8 cellular contexts compared by ENCODE assay signal in genomic region chr6:25312703-25313102, GRCh38. TPM values are rescaled to one million over a fixed set of nuclear protein-coding genes. Genes with fewer than 3 reads are reported as not detected.
DNase-seq lines count a peak whose midpoint lies in the region; ATAC-seq and TF ChIP-seq lines count a peak whose summit lies in the region.
"Had no signal": no experiment of that assay in that cellular context is flagged by ENCODE, and none has a peak within 500 bp of the region (broad histone marks: within the 10 kb centered on the region; RNA-seq: fewer than 3 reads in every experiment).

No MANE protein-coding gene starts in this region.

- H3T11ph ChIP-seq in H9 (ENCODE audit: low read length) = no peak overlapping the region

- no peak overlapping the region for H3K23ac ChIP-seq in H9 (ENCODE audit: insufficient read length, low read depth, low read length)

- no peak overlapping the region for H3K4me2 ChIP-seq in H9 (ENCODE audit: insufficient read depth, insufficient read length, low read length)

- no peak overlapping the region for H2BK5ac ChIP-seq in H9 (ENCODE audit: insufficient read length, low read length)

- DNase-seq in H9 (no peak), SK-N-MC (ENCODE audit: low read depth, low spot score) (no peak), foreskin fibroblast (peak; percentile 52 to 76), stromal cell of bone marrow (ENCODE audit: low read depth) (peak; percentile 50), GM13977 (ENCODE audit: low spot score) (no peak)

- H3K4me3 ChIP-seq in SK-N-MC (peak overlapping the region; percentile 30), foreskin fibroblast (ENCODE audit: low read depth in 1 of 2, low read length in 2 of 2) (peak overlapping the region in 1 of 2 donors; percentile 19)

- H2BK15ac ChIP-seq in H9 (ENCODE audit: low read depth, low read length) = no peak overlapping the region

- H3K79me1 ChIP-seq in H9 (ENCODE audit: insufficient read depth, low read depth, low read length, poor library complexity, severe bottlenecking) = no peaks in the 10 kb centered on the region

- H2BK120ac ChIP-seq in H9 (ENCODE audit: low read depth, low read length, poor library complexity, severe bottlenecking) = no peak overlapping the region

- WGBS in H9 (ENCODE audit: extremely low coverage, insufficient read length, low lambda C conversion rate) = no CpG with 5 or more reads among the region's 2 CpGs

- no peak overlapping the region for H3K56ac ChIP-seq in H9 (ENCODE audit: insufficient read length, low read depth, low read length)

- no peak overlapping the region for H4K5ac ChIP-seq in H9 (ENCODE audit: insufficient read length, low read depth, low read length)

- H3K27me3 Mint-ChIP-seq in H9 (ENCODE audit: low read depth) = no peaks in the 10 kb centered on the region

- H3K9ac ChIP-seq in H9 (ENCODE audit: extremely low read depth, insufficient read length, low read length) (no peak overlapping the region), SK-N-MC (ENCODE audit: insufficient read length) (no peak overlapping the region)

- ATAC-seq in HG03565 (IDR thresholded peaks at IDR 0.05; ENCODE audit: unreplicated experiment) = no peak
- ATAC-seq in GM21737 (IDR thresholded peaks at IDR 0.05; ENCODE audit: unreplicated experiment) = no peak

- H3K4me1 Mint-ChIP-seq in H9 = peaks cover 45 to 66% of the 10 kb centered on the region in 2 experiments

- no peaks in the 10 kb centered on the region for H3K9me3 Mint-ChIP-seq in H9
- H3K9me3 Mint-ChIP-seq: activated naive CD4-positive, alpha-beta T cell treated with anti-CD3 and anti-CD28 coated beads, Interleukin-2, amount 50 U/mL, for 72 hours had no signal

- H2AFZ ChIP-seq in H9 (ENCODE audit: low read length) = no peak overlapping the region

- H3K14ac ChIP-seq in H9 (ENCODE audit: insufficient read depth, low read length) = no peak overlapping the region

- no peak overlapping the region for H2AK5ac ChIP-seq in H9 (ENCODE audit: insufficient read length, low read length)

- no peaks in the 10 kb centered on the region for H3K36me3 ChIP-seq in SK-N-MC (ENCODE audit: insufficient read depth, low read length)

- H3K27ac Mint-ChIP-seq in H9 = peak overlapping the region in 2 of 3 experiments; percentile 22 to 67; a peak in 1 of 7 replicates
- H3K27ac Mint-ChIP-seq: activated naive CD4-positive, alpha-beta T cell treated with anti-CD3 and anti-CD28 coated beads, Interleukin-2, amount 50 U/mL, for 72 hours had no signal

- H4K8ac ChIP-seq in H9 (replicated peaks; ENCODE audit: insufficient read length, low read depth, low read length) = no peak overlapping the region

- TF ChIP-seq CTCF in H9 (conservative IDR thresholded peaks at IDR 0.05) (no peak), foreskin fibroblast (IDR thresholded peaks at IDR 0.05; ENCODE audit: low read depth, low read length) (peak; percentile 8), GM13977 (IDR thresholded peaks at IDR 0.05; ENCODE audit: extremely low read depth, insufficient read depth, missing control alignments) (no peak)

- H3K4ac ChIP-seq in H9 (ENCODE audit: low read depth, low read length) = no peak overlapping the region

- no peak overlapping the region for H2BK20ac ChIP-seq in H9 (ENCODE audit: low read depth, low read length, poor library complexity, severe bottlenecking)

- H3K27ac ChIP-seq in H9 (ENCODE audit: insufficient read length, low read depth, low read length) (no peak overlapping the region), SK-N-MC (peak overlapping the region; percentile 40; the same call in 1 of the 2 replicates)

- no peaks in the 10 kb centered on the region for H3K36me3 Mint-ChIP-seq in H9 (ENCODE audit: insufficient read depth in 1 of 3, low read depth in 3 of 3)
- H3K36me3 Mint-ChIP-seq: activated naive CD4-positive, alpha-beta T cell treated with anti-CD3 and anti-CD28 coated beads, Interleukin-2, amount 50 U/mL, for 72 hours had no signal

- H3K18ac ChIP-seq in H9 (ENCODE audit: insufficient read length, low read depth, low read length) = no peak overlapping the region

- H4K91ac ChIP-seq in H9 (ENCODE audit: insufficient read length, low read depth, low read length) = no peak overlapping the region

- no peak overlapping the region for H3K4me3 Mint-ChIP-seq in H9

- no peak overlapping the region for H2BK12ac ChIP-seq in H9 (ENCODE audit: insufficient read length, low read depth, low read length)

- in situ Hi-C loops in GM13977 (cut with MboI; ENCODE audit: low pct_unique_long_range_greater_than_20kb, low sequenced_read_pairs, unreplicated experiment) = no loop called here

- H3K23me2 ChIP-seq in H9 (ENCODE audit: insufficient read length, low read depth, low read length, poor library complexity, severe bottlenecking) = no peaks in the 10 kb centered on the region

- H3K27me3 ChIP-seq in H9 (ENCODE audit: insufficient read depth, low read length) = no peaks in the 10 kb centered on the region

- H3K79me2 ChIP-seq in H9 (ENCODE audit: insufficient read depth, low read length) = peaks cover 6% of the 10 kb centered on the region; the same call in 1 of the 2 replicates

- peaks cover 8% of the 10 kb centered on the region; the same call in 1 of the 2 replicates for H3K4me1 ChIP-seq in H9 (ENCODE audit: insufficient read depth, low read length)

- no peaks in the 10 kb centered on the region for H3K9me3 ChIP-seq in H9 (ENCODE audit: control insufficient read depth, low read depth, low read length)
- H3K9me3 ChIP-seq in SK-N-MC (ENCODE audit: low read depth, low read length) = no peaks in the 10 kb centered on the region

- no peaks in the 10 kb centered on the region for H4K20me1 ChIP-seq in H9 (ENCODE audit: control insufficient read depth, insufficient read depth, insufficient read length)

RNA-seq across cellular contexts. Expression of gene CARMIL1, which starts 33.5 kb away (rescaled TPM):
- 23.6 and 24.0 TPM in 2 replicates for total RNA-seq in H9 (2021)

Comparison
In these comparisons a context has a peak if more than half of its experiments do, and no peak if none do; other contexts are left out.
1. DNase-seq: peak in foreskin fibroblast (2 of 2) and stromal cell of bone marrow (single experiment); none in H9 (single experiment), SK-N-MC (single experiment) and GM13977 (single experiment).